Comparison of ENCODE assay signal across 7 cellular contexts in genomic region chr12:110514363-110514762, GRCh38.
"Had no signal": no experiment of that assay in that cellular context is flagged by ENCODE, and none has a peak within 500 bp of the region (broad histone marks: within the 10 kb centered on the region; RNA-seq: fewer than 3 reads in every experiment).

No MANE protein-coding gene starts in this region.

- H3K27ac ChIP-seq: HL-60 had no signal

- H3K27me3 Mint-ChIP-seq: IgD-negative memory B cell had no signal

- H3K9me3 Mint-ChIP-seq: IgD-negative memory B cell had no signal

- H3K4me3 Mint-ChIP-seq: IgD-negative memory B cell had no signal

- ATAC-seq: HepG2, K562 had no signal

- H3K36me3 Mint-ChIP-seq: IgD-negative memory B cell had no signal

- DNase-seq: IMR-90, KBM-7, KG1 had no signal

- H3K4me3 ChIP-seq: K562 had no signal

- H3K27ac Mint-ChIP-seq: IgD-negative memory B cell had no signal
